Comparison of ENCODE assay signal across 23 cellular contexts in the genomic region with DNA sequence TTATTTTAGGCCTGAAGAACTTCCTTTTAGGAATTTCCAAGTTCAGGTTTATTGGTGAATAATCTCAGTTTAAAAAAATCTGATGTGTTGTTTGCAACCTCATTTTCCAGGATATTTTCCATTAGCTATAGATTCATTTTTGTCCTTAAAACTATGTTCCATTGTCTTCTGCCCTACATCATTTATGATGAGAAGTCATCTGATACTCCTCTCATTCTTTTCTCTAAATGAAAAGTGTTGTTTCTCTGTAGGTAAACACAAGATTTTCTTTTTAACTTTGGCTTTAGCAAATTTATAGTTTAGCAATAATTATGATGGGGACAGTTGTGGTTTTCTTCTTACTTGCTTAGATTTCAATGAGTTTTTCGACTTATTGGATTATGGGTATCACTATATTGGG.
"Had no signal": no experiment of that assay in that cellular context is flagged by ENCODE, and none has a peak within 500 bp of the region (broad histone marks: within the 10 kb centered on the region; RNA-seq: fewer than 3 reads in every experiment).

No MANE protein-coding gene starts in this region.

- H3K36me3 ChIP-seq: breast epithelium had no signal

- H3K27me3 ChIP-seq: body of pancreas, breast epithelium had no signal

- H3K27ac ChIP-seq: body of pancreas, breast epithelium, coronary artery had no signal

- DNase-seq: activated CD4-positive, alpha-beta T cell treated with anti-CD3 and anti-CD28 coated beads for 36 hours; activated CD4-positive, alpha-beta T cell treated with anti-CD3 and anti-CD28 coated beads, Interleukin-2, amount 10 ng/mL, durations not matched to agents 7 days and 5 days; activated CD4-positive, alpha-beta T cell treated with anti-CD3 and anti-CD28 coated beads, Interleukin-2, amount 50 U/mL, for 48 hours; activated CD8-positive, alpha-beta T cell treated with anti-CD3 and anti-CD28 coated beads, Interleukin-2, amount 10 ng/mL, durations not matched to agents 7 days and 5 days; activated gamma-delta T cell; activated naive CD4-positive, alpha-beta T cell treated with Interleukin-2 at 50 U/mL for 16 hours; activated naive CD8-positive, alpha-beta T cell treated with anti-CD3 and anti-CD28 coated beads, Interleukin-2, amount 10 ng/mL, durations not matched to agents 7 days and 5 days; activated T-cell treated with anti-CD3 and anti-CD28 coated beads, Interleukin-2, amount 50 U/mL, for 24 hours; amygdala; body of pancreas; NCI-H1092 treated with DMSO at 0.1 percent for 48 hours; NCI-H146; NCI-H187; NCI-H2029 treated with DMSO at 0.1 percent for 48 hours; NCI-H345; NCI-H524 treated with DMSO at 0.1 percent for 48 hours; Right ventricle myocardium superior; T1000 had no signal

- H3K4me3 ChIP-seq: body of pancreas, breast epithelium, coronary artery had no signal

- H3K9me3 ChIP-seq: body of pancreas had no signal

- ATAC-seq: activated CD4-positive, alpha-beta T cell treated with anti-CD3 and anti-CD28 coated beads for 36 hours; activated CD4-positive, CD25-positive, alpha-beta regulatory T cell treated with anti-CD3 and anti-CD28 coated beads, Interleukin-2, amount 50 U/mL, for 24 hours; activated CD8-positive, alpha-beta T cell treated with anti-CD3 and anti-CD28 coated beads, Interleukin-2, amount 10 ng/mL, durations not matched to agents 7 days and 5 days; body of pancreas had no signal

- FAIRE-seq: astrocyte, TTC549 had no signal

- H3K4me1 ChIP-seq: body of pancreas, breast epithelium had no signal
